15 cellular contexts compared by ENCODE assay signal in genomic region chr2:10297191-10297700, GRCh38. TPM values are rescaled to one million over a fixed set of nuclear protein-coding genes. Genes with fewer than 3 reads are reported as not detected.
DNase-seq lines count a peak whose midpoint lies in the region; ATAC-seq and TF ChIP-seq lines count a peak whose summit lies in the region.
"Had no signal": no experiment of that assay in that cellular context is flagged by ENCODE, and none has a peak within 500 bp of the region (broad histone marks: within the 10 kb centered on the region; RNA-seq: fewer than 3 reads in every experiment).

No MANE protein-coding gene starts in this region.

- H3F3A ChIP-seq in PC-3 (ENCODE audit: low read length, unreplicated experiment): peaks cover 8% of the 10 kb centered on the region

- H3K9me2 ChIP-seq in HCT116 (ENCODE audit: insufficient read depth) (no peaks in the 10 kb centered on the region), PC-3 (replicated peaks; ENCODE audit: low read length) (no peaks in the 10 kb centered on the region)

- CTCF ChIA-PET in HCT116 (lab: Charles Lee) (no interaction called here), PC-3 (lab: Charles Lee) (interaction anchor here (0.6 to 1.0 kb wide), 5 partner anchors 82 to 484 kb away, joined by 3 to 9 read pairs (median 5); no protein-coding TSS in a partner anchor)
- CTCF ChIA-PET in CD8-positive, alpha-beta T cell (lab: Charles Lee): interaction anchor here (0.9 to 15.0 kb wide), 4 partner anchors 11 to 110 kb away, joined by 3 to 205 read pairs (median 5); no protein-coding TSS in a partner anchor

- TF ChIP-seq RAD21 in HCT116 (IDR thresholded peaks at IDR 0.05; ENCODE audit: low read depth): no peak

- 0 out of 4 replicates have a peak overlapping the region, but pooled peaks of 1 of the 2 experiments have one; percentile 15 for H3K4me3 ChIP-seq in HCT116 (replicated peaks in 1 of 2; ENCODE audit: low read depth in 1 of 2, low read length in 2 of 2)
- no peak overlapping the region for H3K4me3 ChIP-seq in PC-3 (ENCODE audit: low read length)
- H3K4me3 ChIP-seq in brain microvascular endothelial cell (ENCODE audit: low read depth, low read length): no peak overlapping the region
- H3K4me3 ChIP-seq in osteoblast (ENCODE audit: insufficient read depth, low read length): no peak overlapping the region
- H3K4me3 ChIP-seq in CD8-positive, alpha-beta T cell (ENCODE audit: low read depth, low read length): no peak overlapping the region

- BruUV-seq in HCT116 (replicated peaks; lab: Mats Ljungman, UMichigan) (TSS peak; percentile 45), PC-3 (replicated peaks; lab: Mats Ljungman, UMichigan) (no TSS peak)

- H3K4me2 ChIP-seq in HCT116 (ENCODE audit: low read length) (peak overlapping the region; percentile 76), PC-3 (ENCODE audit: low read length) (peak overlapping the region; percentile 69), osteoblast (ENCODE audit: insufficient read depth, low read length) (no peak overlapping the region)

- intact Hi-C loops in HCT116 (cut with micrococcal nuclease) (no loop called here), PC-3 (cut with micrococcal nuclease) (no loop called here)
- intact Hi-C loops in CD8-positive, alpha-beta T cell (cut with DNase I, micrococcal nuclease): no loop called here

- H3K27me3 Mint-ChIP-seq in CD8-positive, alpha-beta T cell (ENCODE audit: low read depth): no peaks in the 10 kb centered on the region
- H3K27me3 Mint-ChIP-seq: CD4-positive, CD25-positive, alpha-beta regulatory T cell had no signal

- H3K79me2 ChIP-seq in HCT116 (ENCODE audit: insufficient read depth, low read length) (no peaks in the 10 kb centered on the region), PC-3 (ENCODE audit: low read length) (no peaks in the 10 kb centered on the region; the same call in 1 of the 2 replicates), osteoblast (ENCODE audit: insufficient read depth, low read length) (no peaks in the 10 kb centered on the region)

- ATAC-seq in HCT116: no peak
- no peak for ATAC-seq in PC-3
- no peak for ATAC-seq in GM21390 (IDR thresholded peaks at IDR 0.05; ENCODE audit: unreplicated experiment)
- ATAC-seq in CD8-positive, alpha-beta T cell: no peak

- H3K4me1 ChIP-seq in HCT116 (ENCODE audit: control insufficient read depth in 1 of 2, insufficient read depth in 2 of 2, low read length in 2 of 2): peaks cover 17 to 69% of the 10 kb centered on the region in 2 experiments
- H3K4me1 ChIP-seq in PC-3 (ENCODE audit: insufficient read depth, low read length): peaks cover 43% of the 10 kb centered on the region
- peaks cover 10% of the 10 kb centered on the region for H3K4me1 ChIP-seq in osteoblast (ENCODE audit: insufficient read depth, low read length)
- H3K4me1 ChIP-seq in CD8-positive, alpha-beta T cell (ENCODE audit: insufficient read depth, low read length): peaks cover 28% of the 10 kb centered on the region

- no peak for TF ChIP-seq POLR2A in HCT116 (IDR thresholded peaks at IDR 0.05; ENCODE audit: borderline replicate concordance, extremely low read depth, insufficient read depth, insufficient read length)

- H3K9me3 ChIP-seq in HCT116 (ENCODE audit: control insufficient read depth in 1 of 2, insufficient read depth in 1 of 2, low read depth in 1 of 2, low read length in 2 of 2) (no peaks in the 10 kb centered on the region), PC-3 (ENCODE audit: low read length) (no peaks in the 10 kb centered on the region; the same call in 1 of the 2 replicates), osteoblast (ENCODE audit: low read depth, low read length) (no peaks in the 10 kb centered on the region)
- no peaks in the 10 kb centered on the region for H3K9me3 ChIP-seq in CD8-positive, alpha-beta T cell (ENCODE audit: low read length)

- no peaks in the 10 kb centered on the region for H4K20me1 ChIP-seq in HCT116 (ENCODE audit: insufficient read depth)
- H4K20me1 ChIP-seq in PC-3 (ENCODE audit: low read length): no peaks in the 10 kb centered on the region
- H4K20me1 ChIP-seq in osteoblast (ENCODE audit: insufficient read depth, low read length): no peaks in the 10 kb centered on the region

- peak overlapping the region; percentile 30; the same call in 1 of the 2 replicates for H3K27ac ChIP-seq in HCT116 (ENCODE audit: low read depth, low read length)
- peak overlapping the region; percentile 96 for H3K27ac ChIP-seq in PC-3 (ENCODE audit: low read length)
- peak overlapping the region; percentile 19 for H3K27ac ChIP-seq in brain microvascular endothelial cell
- H3K27ac ChIP-seq in osteoblast (ENCODE audit: low read depth, low read length): peak overlapping the region; percentile 53
- no peak overlapping the region for H3K27ac ChIP-seq in CD8-positive, alpha-beta T cell (ENCODE audit: low read depth, low read length)

- TF ChIP-seq CTCF in HCT116 (IDR thresholded peaks at IDR 0.05 in 2 of 3, conservative IDR thresholded peaks at IDR 0.05 in 1 of 3; ENCODE audit: borderline replicate concordance in 1 of 3, insufficient read depth in 1 of 3, low read depth in 2 of 3, low read length in 2 of 3): no peak
- TF ChIP-seq CTCF in PC-3 (conservative IDR thresholded peaks at IDR 0.05; ENCODE audit: low read depth, low read length): no peak
- no peak for TF ChIP-seq CTCF in brain microvascular endothelial cell (IDR thresholded peaks at IDR 0.05; ENCODE audit: low read depth, low read length, missing control alignments)
- no peak for TF ChIP-seq CTCF in osteoblast (IDR thresholded peaks at IDR 0.05; ENCODE audit: extremely low read depth, low read depth, low read length)
- TF ChIP-seq CTCF in CD8-positive, alpha-beta T cell (IDR thresholded peaks at IDR 0.05): no peak

- no peak overlapping the region for H3K4me3 Mint-ChIP-seq in CD8-positive, alpha-beta T cell

- H3K36me3 ChIP-seq in HCT116 (ENCODE audit: control insufficient read depth in 1 of 2, insufficient read depth in 2 of 2, low read length in 2 of 2): no peaks in the 10 kb centered on the region
- no peaks in the 10 kb centered on the region for H3K36me3 ChIP-seq in PC-3 (ENCODE audit: low read depth, low read length)
- no peaks in the 10 kb centered on the region for H3K36me3 ChIP-seq in brain microvascular endothelial cell (replicated peaks)
- no peaks in the 10 kb centered on the region for H3K36me3 ChIP-seq in osteoblast (ENCODE audit: insufficient read depth, low read length)
- H3K36me3 ChIP-seq in CD8-positive, alpha-beta T cell (ENCODE audit: insufficient read depth, low read length): no peaks in the 10 kb centered on the region
- H3K36me3 ChIP-seq: spleen had no signal

- H3K27ac Mint-ChIP-seq in CD8-positive, alpha-beta T cell: no peak overlapping the region

- RAD21 ChIA-PET in HCT116 (lab: Charles Lee; ENCODE audit: low non-redundant PET in 1 of 2, low total read pairs in 2 of 2, uncharacterized antibody in 2 of 2, unreplicated experiment in 2 of 2): interaction anchor here in 1 of 2 experiments (0.6 kb wide), 1 partner anchor 112 kb away, joined by 3 read pairs; no protein-coding TSS in a partner anchor

- in situ Hi-C loops in brain microvascular endothelial cell (cut with HindIII; ENCODE audit: low pct_ligation_motif_present, low sequenced_read_pairs): no loop called here

- H3K4me1 Mint-ChIP-seq in CD8-positive, alpha-beta T cell (ENCODE audit: low read depth): peaks cover 44% of the 10 kb centered on the region

- H3K27me3 ChIP-seq in HCT116 (ENCODE audit: insufficient read depth, low read length) (no peaks in the 10 kb centered on the region), PC-3 (ENCODE audit: low read length) (no peaks in the 10 kb centered on the region), brain microvascular endothelial cell (replicated peaks) (no peaks in the 10 kb centered on the region), osteoblast (ENCODE audit: insufficient read depth, low read length) (no peaks in the 10 kb centered on the region)
- H3K27me3 ChIP-seq in CD8-positive, alpha-beta T cell (ENCODE audit: insufficient read depth, low read length): no peaks in the 10 kb centered on the region
- H3K27me3 ChIP-seq: spleen had no signal

- no peaks in the 10 kb centered on the region for H3K36me3 Mint-ChIP-seq in CD8-positive, alpha-beta T cell

- H3K9me3 Mint-ChIP-seq in CD8-positive, alpha-beta T cell: peaks cover 6% of the 10 kb centered on the region

- POLR2A ChIA-PET in HCT116 (lab: Charles Lee): interaction anchor here (1.2 to 2.7 kb wide), 3 partner anchors 10 to 14 kb away, joined by 4 to 19 read pairs (median 9); no protein-coding TSS in a partner anchor
- POLR2A ChIA-PET in PC-3 (lab: Charles Lee; ENCODE audit: unreplicated experiment): interaction anchor here (0.6 kb wide), 1 partner anchor 546 kb away, joined by 3 read pairs; no protein-coding TSS in a partner anchor
- POLR2A ChIA-PET in CD8-positive, alpha-beta T cell (lab: Charles Lee): no interaction called here

- H3K9ac ChIP-seq in HCT116 (ENCODE audit: low read length) (peak overlapping the region; percentile 51), PC-3 (ENCODE audit: low read length) (peak overlapping the region; percentile 44; the same call in 1 of the 2 replicates)

- DNase-seq in HCT116 (ENCODE audit: low read depth, low spot score) (no peak), PC-3 (no peak), brain microvascular endothelial cell (no peak), osteoblast (ENCODE audit: insufficient read length, low spot score, missing footprints) (peak; percentile 56), GOT3 (lab: John Stamatoyannopoulos, UW) (no peak)
- no peak for DNase-seq in CD8-positive, alpha-beta T cell
- DNase-seq: amygdala, kidney, MM.1S, NCI-H2081 treated with DMSO at 0.1 percent for 48 hours, NCI-H748 treated with DMSO at 0.1 percent for 48 hours, RPMI8226, spleen had no signal

- H2AFZ ChIP-seq in HCT116 (ENCODE audit: low read depth, low read length, poor library complexity, severe bottlenecking) (peak overlapping the region; percentile 77), PC-3 (ENCODE audit: low read length) (no peak overlapping the region), osteoblast (ENCODE audit: low read length) (no peak overlapping the region)

TF ChIP-seq in HCT116, 20 proteins besides CTCF, POLR2A, EP300 and RAD21 (continues in another document):
- TF ChIP-seq POLR2AphosphoS5 (IDR thresholded peaks at IDR 0.05; ENCODE audit: low read depth, low read length) (no peak), EGR1 (IDR thresholded peaks at IDR 0.05; ENCODE audit: low read depth) (no peak)

RNA-seq across cellular contexts. Expression of gene HPCAL1, which starts 5.5 kb away (rescaled TPM):
- 111 TPM for total RNA-seq in HCT116 (2021; ENCODE audit: unreplicated experiment)
- 173 and 207 TPM in 2 replicates for polyA plus RNA-seq in HCT116 (2012)
- 312 and 339 TPM in 2 replicates for total RNA-seq in PC-3 (2014; rRNA removed)
- total RNA-seq in osteoblast: 47.1 and 57.2 TPM in 2 replicates
- 10 to 100 TPM; 25.0 to 25.6 TPM for total RNA-seq in CD8-positive, alpha-beta T cell
